ENCODE assay signal across 1 cellular context in genomic region chr7:49100908-49101740, GRCh38.
A peak's percentile ranks its signal among the peaks of the same experiment; 100 is the strongest.
TF ChIP-seq lines count a peak whose summit lies in the region.

No MANE protein-coding gene starts in this region.

TF ChIP-seq in H1, 55 proteins besides CTCF, POLR2A, EP300 and RAD21:
- TF ChIP-seq POU5F1 (IDR thresholded peaks at IDR 0.05; ENCODE audit: low read depth, low read length) (0 out of 2 replicates have a peak, but pooled peaks have one; percentile 29), TEAD4 (IDR thresholded peaks at IDR 0.05; ENCODE audit: low read depth, low read length) (0 out of 2 replicates have a peak, but pooled peaks have one; percentile 21), SP1 (IDR thresholded peaks at IDR 0.05; ENCODE audit: low read depth, low read length) (0 out of 2 replicates have a peak, but pooled peaks have one; percentile 16), TCF12 (IDR thresholded peaks at IDR 0.05; ENCODE audit: low read depth, low read length) (0 out of 2 replicates have a peak, but pooled peaks have one; percentile 7)
